ENCODE assay signal across 16 cellular contexts in genomic region chr9:88458716-88459115, GRCh38.
A peak's percentile ranks its signal among the peaks of the same experiment; 100 is the strongest.
DNase-seq lines count a peak whose midpoint lies in the region; ATAC-seq and TF ChIP-seq lines count a peak whose summit lies in the region.
"Had no signal": no experiment of that assay in that cellular context is flagged by ENCODE, and none has a peak within 500 bp of the region (broad histone marks: within the 10 kb centered on the region; RNA-seq: fewer than 3 reads in every experiment).

No MANE protein-coding gene starts in this region.

- H3K36me3 Mint-ChIP-seq in chondrocyte (ENCODE audit: low read depth): peaks cover 7% of the 10 kb centered on the region

- H3K4me1 ChIP-seq in mesenchymal stem cell (ENCODE audit: control insufficient read depth, insufficient read depth, low read depth, low read length): peaks cover 5% of the 10 kb centered on the region
- H3K4me1 ChIP-seq: BLaER1, upper lobe of left lung had no signal

- no peak overlapping the region for H2BK12ac ChIP-seq in mesenchymal stem cell (ENCODE audit: low read length in 2 of 2)

- no peak overlapping the region for H3K4me3 ChIP-seq in mesenchymal stem cell (ENCODE audit: insufficient read depth in 1 of 2, low read depth in 1 of 2, low read length in 2 of 2)
- H3K4me3 ChIP-seq: BLaER1, upper lobe of left lung had no signal

- H3K4me2 ChIP-seq in mesenchymal stem cell (ENCODE audit: low read length, poor library complexity, severe bottlenecking): no peak overlapping the region
- H3K4me2 ChIP-seq: BLaER1 had no signal

- H3K27me3 Mint-ChIP-seq in chondrocyte (ENCODE audit: low read depth): no peaks in the 10 kb centered on the region
- H3K27me3 Mint-ChIP-seq: activated CD4-positive, alpha-beta memory T cell treated with anti-CD3 and anti-CD28 coated beads, Interleukin-2, amount 10 ng/mL, durations not matched to agents 7 days and 5 days; memory B cell; stimulated activated naive B cell treated with anti-CD40 and anti-IgM and Interleukin-4, amounts not matched to agents 10 μg/mL and 1 μg/mL and 100 μg/mL, for 72 hours had no signal

- peaks cover 34% of the 10 kb centered on the region for H3K4me1 Mint-ChIP-seq in chondrocyte (ENCODE audit: low read depth)
- H3K4me1 Mint-ChIP-seq: memory B cell had no signal

- H3K9me3 ChIP-seq in mesenchymal stem cell (ENCODE audit: control insufficient read depth, low read length): no peaks in the 10 kb centered on the region
- H3K9me3 ChIP-seq: BLaER1, upper lobe of left lung had no signal

- no peaks in the 10 kb centered on the region for H3K27me3 ChIP-seq in mesenchymal stem cell (ENCODE audit: control insufficient read depth in 1 of 2, insufficient read depth in 1 of 2, low read length in 2 of 2)
- H3K27me3 ChIP-seq: BLaER1, upper lobe of left lung had no signal

- no peaks in the 10 kb centered on the region for H3K9me3 Mint-ChIP-seq in chondrocyte (ENCODE audit: low read depth)
- H3K9me3 Mint-ChIP-seq: activated CD4-positive, alpha-beta memory T cell treated with anti-CD3 and anti-CD28 coated beads, Interleukin-2, amount 10 ng/mL, durations not matched to agents 7 days and 5 days; stimulated activated naive B cell treated with anti-CD40 and anti-IgM and Interleukin-4, amounts not matched to agents 10 μg/mL and 1 μg/mL and 100 μg/mL, for 72 hours had no signal

- H2BK5ac ChIP-seq in mesenchymal stem cell (ENCODE audit: low read depth, low read length, poor library complexity, severe bottlenecking): no peak overlapping the region

- H3K27ac ChIP-seq in mesenchymal stem cell (ENCODE audit: low read length, poor library complexity, severe bottlenecking): no peak overlapping the region
- H3K27ac ChIP-seq: BLaER1, upper lobe of left lung had no signal

- H4K91ac ChIP-seq in mesenchymal stem cell (ENCODE audit: low read length): no peak overlapping the region

- peak overlapping the region; percentile 52 for H3K27ac Mint-ChIP-seq in chondrocyte (ENCODE audit: unreplicated experiment)
- H3K27ac Mint-ChIP-seq: activated CD4-positive, alpha-beta memory T cell treated with anti-CD3 and anti-CD28 coated beads, Interleukin-2, amount 10 ng/mL, durations not matched to agents 7 days and 5 days; memory B cell; stimulated activated naive B cell treated with anti-CD40 and anti-IgM and Interleukin-4, amounts not matched to agents 10 μg/mL and 1 μg/mL and 100 μg/mL, for 72 hours had no signal

- H3K4me3 Mint-ChIP-seq in chondrocyte (ENCODE audit: unreplicated experiment): no peak overlapping the region
- H3K4me3 Mint-ChIP-seq: activated CD4-positive, alpha-beta memory T cell treated with anti-CD3 and anti-CD28 coated beads, Interleukin-2, amount 10 ng/mL, durations not matched to agents 7 days and 5 days; memory B cell; stimulated activated naive B cell treated with anti-CD40 and anti-IgM and Interleukin-4, amounts not matched to agents 10 μg/mL and 1 μg/mL and 100 μg/mL, for 72 hours had no signal

- H3K23ac ChIP-seq in mesenchymal stem cell (ENCODE audit: low read length in 2 of 2): no peak overlapping the region

- no peak overlapping the region for H2BK120ac ChIP-seq in mesenchymal stem cell (ENCODE audit: low read depth, low read length)

- no peak overlapping the region for H3K14ac ChIP-seq in mesenchymal stem cell (ENCODE audit: low read length in 2 of 2)

- no peak for TF ChIP-seq CTCF in chondrocyte (IDR thresholded peaks at IDR 0.05)

- H4K8ac ChIP-seq in mesenchymal stem cell (ENCODE audit: low read length): no peak overlapping the region

- H3K18ac ChIP-seq in mesenchymal stem cell (ENCODE audit: low read depth in 1 of 2, low read length in 2 of 2): peak overlapping the region in 1 of 2 experiments; percentile 11

- peak; percentile 32 for DNase-seq in AG08396 (ENCODE audit: low spot score)
- peak; percentile 61 for DNase-seq in HCEC 1CT
- DNase-seq in chondrocyte (ENCODE audit: low spot score): no peak
- DNase-seq in mesenchymal stem cell: peak; percentile 33
- no peak for DNase-seq in NCI-H2227 (lab: John Stamatoyannopoulos, UW; ENCODE audit: unreplicated experiment)
- no peak for DNase-seq in activated naive CD4-positive, alpha-beta T cell (lab: John Stamatoyannopoulos, UW)
- DNase-seq: activated CD4-positive, alpha-beta memory T cell treated with anti-CD3 and anti-CD28 coated beads, Interleukin-2, amount 10 ng/mL, durations not matched to agents 7 days and 5 days; foreskin melanocyte; H7; NCI-H1417; stimulated activated naive B cell treated with anti-CD40 and anti-IgM and Interleukin-4, amounts not matched to agents 10 μg/mL and 1 μg/mL and 100 μg/mL, for 72 hours; upper lobe of left lung had no signal

- H3K9ac ChIP-seq in mesenchymal stem cell (ENCODE audit: low read length): no peak overlapping the region
- H3K9ac ChIP-seq: BLaER1 had no signal

- H3K36me3 ChIP-seq in mesenchymal stem cell (ENCODE audit: control insufficient read depth in 1 of 2, insufficient read depth in 2 of 2, low read depth in 1 of 2, low read length in 2 of 2): peaks cover 6 to 33% of the 10 kb centered on the region in 2 experiments

- WGBS in mesenchymal stem cell: 93% methylated on average over 2 of the region's 2 CpGs

- no peak overlapping the region for H3K4ac ChIP-seq in mesenchymal stem cell (ENCODE audit: low read depth in 1 of 2, low read length in 2 of 2)

- no peak overlapping the region for H2BK15ac ChIP-seq in mesenchymal stem cell (ENCODE audit: low read depth, poor library complexity, severe bottlenecking)

- H2AFZ ChIP-seq in mesenchymal stem cell (ENCODE audit: low read depth, low read length): no peak overlapping the region

- H3K79me1 ChIP-seq in mesenchymal stem cell (replicated peaks; ENCODE audit: low read length, poor library complexity, severe bottlenecking): peaks cover 20% of the 10 kb centered on the region

- H2AK5ac ChIP-seq in mesenchymal stem cell (ENCODE audit: low read length, severe bottlenecking): no peak overlapping the region

- ATAC-seq in GM21381 (IDR thresholded peaks at IDR 0.05; ENCODE audit: unreplicated experiment) (no peak), GM19351 (IDR thresholded peaks at IDR 0.05; ENCODE audit: unreplicated experiment) (no peak)
- ATAC-seq: stimulated activated naive B cell treated with anti-CD40 and anti-IgM and Interleukin-4, amounts not matched to agents 10 μg/mL and 1 μg/mL and 100 μg/mL, for 72 hours had no signal

Comparison
In these comparisons a context has a peak if more than half of its experiments do, and no peak if none do; other contexts are left out.
1. DNase-seq: peak in AG08396 (single experiment), HCEC 1CT (single experiment) and mesenchymal stem cell (single experiment); none in chondrocyte (single experiment), NCI-H2227 (single experiment) and activated naive CD4-positive, alpha-beta T cell (0 of 4).